ENCODE assay signal across 17 cellular contexts in genomic region chrX:107709266-107709795, GRCh38.
DNase-seq lines count a peak whose midpoint lies in the region; ATAC-seq, FAIRE-seq and TF ChIP-seq lines count a peak whose summit lies in the region.
"Had no signal": no experiment of that assay in that cellular context is flagged by ENCODE, and none has a peak within 500 bp of the region (broad histone marks: within the 10 kb centered on the region; RNA-seq: fewer than 3 reads in every experiment).

No MANE protein-coding gene starts in this region.

- peaks cover 5% of the 10 kb centered on the region for H3K36me3 ChIP-seq in astrocyte (ENCODE audit: insufficient read depth, low read length)

- no peaks in the 10 kb centered on the region for H3K9me3 Mint-ChIP-seq in astrocyte (ENCODE audit: unreplicated experiment)

- H3K27ac Mint-ChIP-seq in astrocyte (ENCODE audit: unreplicated experiment), result no peak overlapping the region
- H3K27ac Mint-ChIP-seq: H9 had no signal

- H4K20me1 ChIP-seq in astrocyte (ENCODE audit: insufficient read depth, low read length), result no peaks in the 10 kb centered on the region

- peaks cover 3% of the 10 kb centered on the region for H3K36me3 Mint-ChIP-seq in astrocyte (ENCODE audit: low read depth, unreplicated experiment)

- no peaks in the 10 kb centered on the region for H3K27me3 ChIP-seq in astrocyte (ENCODE audit: insufficient read depth, low read length)
- H3K27me3 ChIP-seq: adrenal gland had no signal

- H3K9ac ChIP-seq in astrocyte (ENCODE audit: low read length), result no peak overlapping the region

- TF ChIP-seq CTCF in astrocyte (IDR thresholded peaks at IDR 0.05; ENCODE audit: insufficient read depth, low read depth, low read length), result no peak

- H3K4me3 ChIP-seq in astrocyte (ENCODE audit: insufficient read depth, low read depth, low read length), result no peak overlapping the region
- H3K4me3 ChIP-seq: adrenal gland, coronary artery had no signal

- H2AFZ ChIP-seq in astrocyte (ENCODE audit: low read depth, low read length), result no peak overlapping the region

- in situ Hi-C loops in G401 (cut with HindIII; ENCODE audit: low sequenced_read_pairs), result no loop called here

- DNase-seq in astrocyte (ENCODE audit: low read depth), result no peak
- peak; percentile 47 for DNase-seq in renal cortical epithelial cell (ENCODE audit: low read depth)
- no peak for DNase-seq in activated CD4-positive, alpha-beta T cell treated with anti-CD3 and anti-CD28 coated beads for 1 hour
- no peak for DNase-seq in HUDEP-2 (lab: John Stamatoyannopoulos, UW; ENCODE audit: unreplicated experiment in 76 of 76)
- DNase-seq in G401 (ENCODE audit: low spot score), result no peak
- DNase-seq: COR-L47, H9, KBM-7, NCI-H1694, NCI-H524 treated with DMSO at 0.1 percent for 48 hours, right cardiac atrium had no signal

- no peaks in the 10 kb centered on the region for H3K9me3 ChIP-seq in astrocyte (ENCODE audit: insufficient read depth, low read depth, low read length)
- H3K9me3 ChIP-seq: adrenal gland had no signal

- peak; percentile 70 for FAIRE-seq in astrocyte (lab: Jason Lieb, UNC)
- FAIRE-seq: TTC549 had no signal

- ATAC-seq in GM18873 (IDR thresholded peaks at IDR 0.05; ENCODE audit: low FRiP score, unreplicated experiment) (peak; percentile 28), HG02610 (IDR thresholded peaks at IDR 0.05; ENCODE audit: unreplicated experiment) (peak; percentile 22), GM21360 (IDR thresholded peaks at IDR 0.05; ENCODE audit: unreplicated experiment) (no peak)
- ATAC-seq: right cardiac atrium had no signal

- H3K27ac ChIP-seq in astrocyte (ENCODE audit: low read depth, low read length), result no peak overlapping the region

- no peaks in the 10 kb centered on the region for H3K27me3 Mint-ChIP-seq in astrocyte (ENCODE audit: low read depth, unreplicated experiment)

- H3K4me1 Mint-ChIP-seq in astrocyte (ENCODE audit: low read depth, unreplicated experiment), result peaks cover 17% of the 10 kb centered on the region

- peaks cover 19% of the 10 kb centered on the region for H3K4me1 ChIP-seq in astrocyte (ENCODE audit: insufficient read depth, low read length)

- no peak overlapping the region for H3K4me2 ChIP-seq in astrocyte (ENCODE audit: low read length)

- no peak overlapping the region for H3K4me3 Mint-ChIP-seq in astrocyte (ENCODE audit: unreplicated experiment)
- H3K4me3 Mint-ChIP-seq: H9 had no signal

- peaks cover under 1% of the 10 kb centered on the region for H3K79me2 ChIP-seq in astrocyte (ENCODE audit: insufficient read depth, low read length)
